ENCODE assay signal across 27 cellular contexts in the genomic region with DNA sequence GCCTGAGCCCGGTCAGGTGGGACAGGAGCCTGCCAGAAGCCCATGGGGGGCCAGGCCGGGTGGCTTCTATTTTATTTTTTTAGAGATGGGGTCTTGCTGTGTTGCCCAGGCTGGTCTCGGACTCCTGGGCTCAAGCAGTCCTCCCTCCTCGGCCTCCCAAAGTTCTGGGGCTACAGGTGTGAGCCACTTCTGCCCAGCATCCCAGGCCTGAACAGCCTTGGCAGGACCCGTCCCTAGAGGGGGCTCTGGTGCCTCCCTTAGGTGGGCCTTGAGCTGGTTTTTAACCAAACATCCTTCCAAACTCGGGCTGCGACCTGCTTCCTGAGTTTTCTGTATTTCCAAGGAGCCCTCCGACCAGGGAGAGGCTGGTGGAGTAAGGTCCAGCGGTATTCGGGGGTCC. TPM values are rescaled to one million over a fixed set of nuclear protein-coding genes. Genes with fewer than 3 reads are reported as not detected.
A peak's percentile ranks its signal among the peaks of the same experiment; 100 is the strongest.
DNase-seq lines count a peak whose midpoint lies in the region; ATAC-seq and TF ChIP-seq lines count a peak whose summit lies in the region.
"Had no signal": no experiment of that assay in that cellular context is flagged by ENCODE, and none has a peak within 500 bp of the region (broad histone marks: within the 10 kb centered on the region; RNA-seq: fewer than 3 reads in every experiment).

No MANE protein-coding gene starts in this region.

- TF ChIP-seq CTCF in AG09309 (IDR thresholded peaks at IDR 0.05; ENCODE audit: control insufficient read depth, insufficient read depth, low read depth, low read length, missing control alignments), result peak; percentile 22
- peak; percentile 21 for TF ChIP-seq CTCF in DOHH2 (IDR thresholded peaks at IDR 0.05; ENCODE audit: low read depth, low read length, poor library complexity, severe bottlenecking)
- peak; percentile 34 for TF ChIP-seq CTCF in choroid plexus epithelial cell (conservative IDR thresholded peaks at IDR 0.05; ENCODE audit: low read depth, low read length)

- 0 out of 2 replicates have a peak, but pooled peaks have one; percentile 12 for TF ChIP-seq RAD21 in Ishikawa (IDR thresholded peaks at IDR 0.05; ENCODE audit: low read depth)

- DNase-seq in AG09309 (ENCODE audit: low read depth) (no peak), choroid plexus epithelial cell (ENCODE audit: low read depth) (no peak), NCI-H226 (no peak), A172 (ENCODE audit: low spot score) (no peak)
- DNase-seq in stimulated activated CD8-positive, alpha-beta memory T cell treated with anti-CD3 and anti-CD28 coated beads, Interleukin-4, amount 100 ng/mL, for 48 hours, result no peak
- DNase-seq: activated CD4-positive, alpha-beta T cell treated with anti-CD3 and anti-CD28 coated beads, Interleukin-2, amount 10 ng/mL, durations not matched to agents 24 days and 14 days; activated CD8-positive, alpha-beta memory T cell treated with anti-CD3 and anti-CD28 coated beads, Interleukin-2, amount 50 U/mL, for 4 hours; activated naive CD8-positive, alpha-beta T cell treated with anti-CD3 and anti-CD28 coated beads, Interleukin-2, amount 10 ng/mL, durations not matched to agents 7 days and 5 days; CD8-positive, alpha-beta memory T cell; colonic mucosa; heart right ventricle; left ventricle myocardium inferior; NCI-H2107; NCI-H524 treated with DMSO at 0.1 percent for 48 hours; PC-3; SHP77 treated with DMSO at 0.1 percent for 48 hours; small intestine; stimulated activated CD4-positive, alpha-beta T cell treated with anti-CD3 and anti-CD28 coated beads, Interleukin-2, amount 100 ng/mL, for 48 hours; T-helper 1 cell had no signal

- no peak for ATAC-seq in GM19397 (IDR thresholded peaks at IDR 0.05; ENCODE audit: unreplicated experiment)
- ATAC-seq: heart right ventricle, PC-3 had no signal

- no peaks in the 10 kb centered on the region for H3K27me3 ChIP-seq in DOHH2 (ENCODE audit: control insufficient read depth, low read length)

- no peaks in the 10 kb centered on the region for H3K9me3 ChIP-seq in DOHH2 (ENCODE audit: control insufficient read depth, insufficient read depth, low read length)
- H3K9me3 ChIP-seq: colonic mucosa, heart right ventricle, left ventricle myocardium inferior, prostate gland, upper lobe of left lung had no signal

- H3K4me3 ChIP-seq in AG09309 (ENCODE audit: control insufficient read depth, low read depth, low read length), result no peak overlapping the region
- no peak overlapping the region for H3K4me3 ChIP-seq in DOHH2 (ENCODE audit: low read length)
- no peak overlapping the region for H3K4me3 ChIP-seq in choroid plexus epithelial cell (ENCODE audit: low read depth, low read length)
- H3K4me3 ChIP-seq: colonic mucosa, heart right ventricle, left ventricle myocardium inferior, prostate gland, upper lobe of left lung had no signal

- no peaks in the 10 kb centered on the region for H3K9me2 ChIP-seq in DOHH2 (replicated peaks; ENCODE audit: control insufficient read depth, low read length)

- H4K20me1 ChIP-seq in DOHH2 (ENCODE audit: control insufficient read depth, insufficient read depth, low read depth, low read length), result no peaks in the 10 kb centered on the region

- no peak overlapping the region for H3K27ac ChIP-seq in DOHH2 (ENCODE audit: low read depth, low read length)
- H3K27ac ChIP-seq: colonic mucosa, heart right ventricle, left ventricle myocardium inferior, prostate gland, upper lobe of left lung had no signal

- peaks cover 7% of the 10 kb centered on the region for H3K4me1 ChIP-seq in DOHH2 (ENCODE audit: control insufficient read depth, low read length)
- H3K4me1 ChIP-seq: colonic mucosa, prostate gland had no signal

- no peak overlapping the region for H3K4me2 ChIP-seq in DOHH2 (ENCODE audit: low read length)

- H3F3A ChIP-seq in DOHH2 (ENCODE audit: control insufficient read depth, insufficient read depth), result no peaks in the 10 kb centered on the region

- no peaks in the 10 kb centered on the region for H3K79me2 ChIP-seq in DOHH2 (ENCODE audit: control insufficient read depth, low read length)

- no peak for TF ChIP-seq EP300 in Ishikawa (IDR thresholded peaks at IDR 0.05; ENCODE audit: borderline replicate concordance)

- no peaks in the 10 kb centered on the region for H3K36me3 ChIP-seq in DOHH2 (ENCODE audit: control insufficient read depth, low read length)
- H3K36me3 ChIP-seq: colonic mucosa, heart right ventricle, left ventricle myocardium inferior, prostate gland had no signal

TF ChIP-seq in Ishikawa, 13 proteins besides CTCF, POLR2A, EP300 and RAD21:
- no peak for TF ChIP-seq FOXM1 (IDR thresholded peaks at IDR 0.05; ENCODE audit: borderline replicate concordance, low read depth)
- no peak for TF ChIP-seq ZBTB7A (IDR thresholded peaks at IDR 0.05; ENCODE audit: low read depth)
- no peak for TF ChIP-seq EGR1 (IDR thresholded peaks at IDR 0.05)
- no peak for TF ChIP-seq TAF1 (IDR thresholded peaks at IDR 0.05; ENCODE audit: low read depth)
- TF ChIP-seq, protein P1, sequence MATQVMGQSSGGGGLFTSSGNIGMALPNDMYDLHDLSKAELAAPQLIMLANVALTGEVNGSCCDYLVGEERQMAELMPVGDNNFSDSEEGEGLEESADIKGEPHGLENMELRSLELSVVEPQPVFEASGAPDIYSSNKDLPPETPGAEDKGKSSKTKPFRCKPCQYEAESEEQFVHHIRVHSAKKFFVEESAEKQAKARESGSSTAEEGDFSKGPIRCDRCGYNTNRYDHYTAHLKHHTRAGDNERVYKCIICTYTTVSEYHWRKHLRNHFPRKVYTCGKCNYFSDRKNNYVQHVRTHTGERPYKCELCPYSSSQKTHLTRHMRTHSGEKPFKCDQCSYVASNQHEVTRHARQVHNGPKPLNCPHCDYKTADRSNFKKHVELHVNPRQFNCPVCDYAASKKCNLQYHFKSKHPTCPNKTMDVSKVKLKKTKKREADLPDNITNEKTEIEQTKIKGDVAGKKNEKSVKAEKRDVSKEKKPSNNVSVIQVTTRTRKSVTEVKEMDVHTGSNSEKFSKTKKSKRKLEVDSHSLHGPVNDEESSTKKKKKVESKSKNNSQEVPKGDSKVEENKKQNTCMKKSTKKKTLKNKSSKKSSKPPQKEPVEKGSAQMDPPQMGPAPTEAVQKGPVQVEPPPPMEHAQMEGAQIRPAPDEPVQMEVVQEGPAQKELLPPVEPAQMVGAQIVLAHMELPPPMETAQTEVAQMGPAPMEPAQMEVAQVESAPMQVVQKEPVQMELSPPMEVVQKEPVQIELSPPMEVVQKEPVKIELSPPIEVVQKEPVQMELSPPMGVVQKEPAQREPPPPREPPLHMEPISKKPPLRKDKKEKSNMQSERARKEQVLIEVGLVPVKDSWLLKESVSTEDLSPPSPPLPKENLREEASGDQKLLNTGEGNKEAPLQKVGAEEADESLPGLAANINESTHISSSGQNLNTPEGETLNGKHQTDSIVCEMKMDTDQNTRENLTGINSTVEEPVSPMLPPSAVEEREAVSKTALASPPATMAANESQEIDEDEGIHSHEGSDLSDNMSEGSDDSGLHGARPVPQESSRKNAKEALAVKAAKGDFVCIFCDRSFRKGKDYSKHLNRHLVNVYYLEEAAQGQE (IDR thresholded peaks at IDR 0.05; ENCODE audit: low read depth), result no peak
- TF ChIP-seq, protein P2, sequence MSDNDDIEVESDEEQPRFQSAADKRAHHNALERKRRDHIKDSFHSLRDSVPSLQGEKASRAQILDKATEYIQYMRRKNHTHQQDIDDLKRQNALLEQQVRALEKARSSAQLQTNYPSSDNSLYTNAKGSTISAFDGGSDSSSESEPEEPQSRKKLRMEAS (IDR thresholded peaks at IDR 0.05), result no peak
- TF ChIP-seq TEAD4 (IDR thresholded peaks at IDR 0.05), result no peak
- no peak for TF ChIP-seq NFIC (IDR thresholded peaks at IDR 0.05)
- TF ChIP-seq CREB1 (IDR thresholded peaks at IDR 0.05; ENCODE audit: low read depth), result no peak
- TF ChIP-seq CEBPB (IDR thresholded peaks at IDR 0.05), result no peak
- TF ChIP-seq, protein P3, sequence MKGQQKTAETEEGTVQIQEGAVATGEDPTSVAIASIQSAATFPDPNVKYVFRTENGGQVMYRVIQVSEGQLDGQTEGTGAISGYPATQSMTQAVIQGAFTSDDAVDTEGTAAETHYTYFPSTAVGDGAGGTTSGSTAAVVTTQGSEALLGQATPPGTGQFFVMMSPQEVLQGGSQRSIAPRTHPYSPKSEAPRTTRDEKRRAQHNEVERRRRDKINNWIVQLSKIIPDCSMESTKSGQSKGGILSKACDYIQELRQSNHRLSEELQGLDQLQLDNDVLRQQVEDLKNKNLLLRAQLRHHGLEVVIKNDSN (IDR thresholded peaks at IDR 0.05), result no peak
- no peak for TF ChIP-seq YY1 (IDR thresholded peaks at IDR 0.05; ENCODE audit: low read depth)

RNA-seq across cellular contexts. Expression of a gene that starts 10.5 kb away (rescaled TPM):
- not detected in 2 replicates for total RNA-seq in A172 (2014; rRNA removed; shearing (Covaris generic))
- total RNA-seq: activated CD4-positive, alpha-beta T cell treated with anti-CD3 and anti-CD28 coated beads, Interleukin-2, amount 10 ng/mL, durations not matched to agents 24 days and 14 days; activated naive CD8-positive, alpha-beta T cell treated with anti-CD3 and anti-CD28 coated beads, Interleukin-2, amount 10 ng/mL, durations not matched to agents 7 days and 5 days; activated T-helper 2 cell treated with anti-CD3 and anti-CD28 coated beads, Interferon-gamma antibody, Interleukin-2, Interleukin-4, amounts not matched to agents 10 μg/mL and 5 μg/mL and 100 μg/mL, durations not matched to agents 14 hours and 24 hours and 36 hours; CD8-positive, alpha-beta memory T cell; Daoy; mononuclear cell had no signal

RNA-seq across cellular contexts. Expression of a gene that starts 51.1 kb away (rescaled TPM):
- 40.3 and 56.4 TPM in 2 replicates for total RNA-seq in A172 (2014; rRNA removed; shearing (Covaris generic))
